Comparison of ENCODE assay signal across 2 cellular contexts in genomic region chr21:44942566-44942965, GRCh38.
TF ChIP-seq lines count a peak whose summit lies in the region.

No MANE protein-coding gene starts in this region.

TF ChIP-seq in A549, 52 proteins besides CTCF, POLR2A, EP300 and RAD21:
- TF ChIP-seq USF2 (IDR thresholded peaks at IDR 0.05), result no peak
- no peak for TF ChIP-seq HEYL (CRISPR knock-in tag; IDR thresholded peaks at IDR 0.05)
- TF ChIP-seq KDM1A (IDR thresholded peaks at IDR 0.05; ENCODE audit: low read depth), result no peak
- no peak for TF ChIP-seq RARB (CRISPR knock-in tag; IDR thresholded peaks at IDR 0.05)
- TF ChIP-seq FOSB (CRISPR knock-in tag; IDR thresholded peaks at IDR 0.05), result no peak
- no peak for TF ChIP-seq ELK1 (IDR thresholded peaks at IDR 0.05; ENCODE audit: low read depth, low read length)
- no peak for TF ChIP-seq HOXB13 (CRISPR knock-in tag; IDR thresholded peaks at IDR 0.05; ENCODE audit: low read depth)
- no peak for TF ChIP-seq JUN (IDR thresholded peaks at IDR 0.05)
- TF ChIP-seq MAX (IDR thresholded peaks at IDR 0.05), result no peak
- TF ChIP-seq ZSCAN20 (CRISPR knock-in tag; IDR thresholded peaks at IDR 0.05), result no peak
- TF ChIP-seq HOXA7 (CRISPR knock-in tag; IDR thresholded peaks at IDR 0.05), result no peak
- TF ChIP-seq HDAC2 (IDR thresholded peaks at IDR 0.05), result no peak
- TF ChIP-seq, protein P1, sequence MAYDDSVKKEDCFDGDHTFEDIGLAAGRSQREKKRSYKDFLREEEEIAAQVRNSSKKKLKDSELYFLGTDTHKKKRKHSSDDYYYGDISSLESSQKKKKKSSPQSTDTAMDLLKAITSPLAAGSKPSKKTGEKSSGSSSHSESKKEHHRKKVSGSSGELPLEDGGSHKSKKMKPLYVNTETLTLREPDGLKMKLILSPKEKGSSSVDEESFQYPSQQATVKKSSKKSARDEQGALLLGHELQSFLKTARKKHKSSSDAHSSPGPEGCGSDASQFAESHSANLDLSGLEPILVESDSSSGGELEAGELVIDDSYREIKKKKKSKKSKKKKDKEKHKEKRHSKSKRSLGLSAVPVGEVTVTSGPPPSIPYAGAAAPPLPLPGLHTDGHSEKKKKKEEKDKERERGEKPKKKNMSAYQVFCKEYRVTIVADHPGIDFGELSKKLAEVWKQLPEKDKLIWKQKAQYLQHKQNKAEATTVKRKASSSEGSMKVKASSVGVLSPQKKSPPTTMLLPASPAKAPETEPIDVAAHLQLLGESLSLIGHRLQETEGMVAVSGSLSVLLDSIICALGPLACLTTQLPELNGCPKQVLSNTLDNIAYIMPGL (CRISPR knock-in tag; IDR thresholded peaks at IDR 0.05; ENCODE audit: borderline replicate concordance), result no peak
- no peak for TF ChIP-seq HES2 (IDR thresholded peaks at IDR 0.05)

TF ChIP-seq in SK-N-SH, 30 proteins besides CTCF, POLR2A, EP300 and RAD21:
- TF ChIP-seq MAX (IDR thresholded peaks at IDR 0.05; ENCODE audit: low read depth), result no peak
- TF ChIP-seq NFIC (IDR thresholded peaks at IDR 0.05; ENCODE audit: borderline replicate concordance), result no peak
- no peak for TF ChIP-seq TAF1 (IDR thresholded peaks at IDR 0.05; ENCODE audit: borderline replicate concordance, low read depth, low read length)
- TF ChIP-seq ELF1 (IDR thresholded peaks at IDR 0.05), result no peak
- no peak for TF ChIP-seq TCF12 (IDR thresholded peaks at IDR 0.05)
- no peak for TF ChIP-seq GABPA (IDR thresholded peaks at IDR 0.05; ENCODE audit: low read depth)
- no peak for TF ChIP-seq FOSL2 (IDR thresholded peaks at IDR 0.05; ENCODE audit: borderline replicate concordance, low read depth)
- no peak for TF ChIP-seq JUND (IDR thresholded peaks at IDR 0.05)
- no peak for TF ChIP-seq USF1 (IDR thresholded peaks at IDR 0.05; ENCODE audit: borderline replicate concordance, low read depth)
- TF ChIP-seq CHD2 (IDR thresholded peaks at IDR 0.05; ENCODE audit: low read length, partially characterized antibody), result no peak
- no peak for TF ChIP-seq SIN3A (IDR thresholded peaks at IDR 0.05; ENCODE audit: borderline replicate concordance, low read depth, low read length)
- TF ChIP-seq EZH2phosphoT487 (IDR thresholded peaks at IDR 0.05; ENCODE audit: borderline replicate concordance, low read depth), result no peak
- no peak for TF ChIP-seq MEF2A (IDR thresholded peaks at IDR 0.05; ENCODE audit: borderline replicate concordance, low read depth)
- TF ChIP-seq POLR2AphosphoS5 (IDR thresholded peaks at IDR 0.05; ENCODE audit: low read depth, low read length), result no peak
- TF ChIP-seq RXRA (IDR thresholded peaks at IDR 0.05; ENCODE audit: borderline replicate concordance, low read depth), result no peak
- TF ChIP-seq ZBTB33 (IDR thresholded peaks at IDR 0.05; ENCODE audit: borderline replicate concordance, low read depth), result no peak
- TF ChIP-seq IRF3 (IDR thresholded peaks at IDR 0.05; ENCODE audit: low read depth, low read length), result no peak
- TF ChIP-seq, protein P2, sequence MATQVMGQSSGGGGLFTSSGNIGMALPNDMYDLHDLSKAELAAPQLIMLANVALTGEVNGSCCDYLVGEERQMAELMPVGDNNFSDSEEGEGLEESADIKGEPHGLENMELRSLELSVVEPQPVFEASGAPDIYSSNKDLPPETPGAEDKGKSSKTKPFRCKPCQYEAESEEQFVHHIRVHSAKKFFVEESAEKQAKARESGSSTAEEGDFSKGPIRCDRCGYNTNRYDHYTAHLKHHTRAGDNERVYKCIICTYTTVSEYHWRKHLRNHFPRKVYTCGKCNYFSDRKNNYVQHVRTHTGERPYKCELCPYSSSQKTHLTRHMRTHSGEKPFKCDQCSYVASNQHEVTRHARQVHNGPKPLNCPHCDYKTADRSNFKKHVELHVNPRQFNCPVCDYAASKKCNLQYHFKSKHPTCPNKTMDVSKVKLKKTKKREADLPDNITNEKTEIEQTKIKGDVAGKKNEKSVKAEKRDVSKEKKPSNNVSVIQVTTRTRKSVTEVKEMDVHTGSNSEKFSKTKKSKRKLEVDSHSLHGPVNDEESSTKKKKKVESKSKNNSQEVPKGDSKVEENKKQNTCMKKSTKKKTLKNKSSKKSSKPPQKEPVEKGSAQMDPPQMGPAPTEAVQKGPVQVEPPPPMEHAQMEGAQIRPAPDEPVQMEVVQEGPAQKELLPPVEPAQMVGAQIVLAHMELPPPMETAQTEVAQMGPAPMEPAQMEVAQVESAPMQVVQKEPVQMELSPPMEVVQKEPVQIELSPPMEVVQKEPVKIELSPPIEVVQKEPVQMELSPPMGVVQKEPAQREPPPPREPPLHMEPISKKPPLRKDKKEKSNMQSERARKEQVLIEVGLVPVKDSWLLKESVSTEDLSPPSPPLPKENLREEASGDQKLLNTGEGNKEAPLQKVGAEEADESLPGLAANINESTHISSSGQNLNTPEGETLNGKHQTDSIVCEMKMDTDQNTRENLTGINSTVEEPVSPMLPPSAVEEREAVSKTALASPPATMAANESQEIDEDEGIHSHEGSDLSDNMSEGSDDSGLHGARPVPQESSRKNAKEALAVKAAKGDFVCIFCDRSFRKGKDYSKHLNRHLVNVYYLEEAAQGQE (IDR thresholded peaks at IDR 0.05; ENCODE audit: low read depth, low read length), result no peak
